25 cellular contexts compared by ENCODE assay signal in genomic region chr2:56542213-56542612, GRCh38.
"Had no signal": no experiment of that assay in that cellular context is flagged by ENCODE, and none has a peak within 500 bp of the region (broad histone marks: within the 10 kb centered on the region; RNA-seq: fewer than 3 reads in every experiment).

No MANE protein-coding gene starts in this region.

- H3K27ac ChIP-seq: colonic mucosa, epithelial cell of prostate, esophagus squamous epithelium, gastrocnemius medialis, heart right ventricle, left lung, lower lobe of right lung had no signal

- H3K9me3 ChIP-seq: colonic mucosa, gastrocnemius medialis, lower lobe of right lung, mucosa of descending colon had no signal

- H3K4me1 ChIP-seq: colonic mucosa, esophagus squamous epithelium, gastrocnemius medialis, left lung, lower lobe of right lung had no signal

- FAIRE-seq: islet of Langerhans, keratinocyte had no signal

- H3K4me3 ChIP-seq: colonic mucosa, esophagus squamous epithelium, gastrocnemius medialis, heart right ventricle, left lung, lower lobe of right lung, mucosa of descending colon had no signal

- ATAC-seq: effector memory CD8-positive, alpha-beta T cell; esophagus mucosa; gastrocnemius medialis; heart right ventricle; left cardiac atrium; left lung; left ventricle myocardium superior; lower lobe of right lung; mucosa of descending colon had no signal

- H3K36me3 ChIP-seq: colonic mucosa, esophagus squamous epithelium, gastrocnemius medialis, heart right ventricle, left lung, lower lobe of right lung had no signal

- H3K27me3 ChIP-seq: colonic mucosa, esophagus squamous epithelium, gastrocnemius medialis, heart right ventricle, left lung had no signal

- DNase-seq: colonic mucosa; cortex of kidney; effector CD8-positive, alpha-beta T cell; effector memory CD8-positive, alpha-beta T cell; endodermal cell; erythroblast; esophagus squamous epithelium; foreskin fibroblast; foreskin melanocyte; gastrocnemius medialis; glutamatergic neuron; head of caudate nucleus; heart right ventricle; hippocampal formation; left cardiac atrium; left lung; left ventricle myocardium superior; lower lobe of right lung; mesenchymal stem cell; mucosa of descending colon; naive B cell had no signal
